8 cellular contexts compared by ENCODE assay signal in the genomic region with DNA sequence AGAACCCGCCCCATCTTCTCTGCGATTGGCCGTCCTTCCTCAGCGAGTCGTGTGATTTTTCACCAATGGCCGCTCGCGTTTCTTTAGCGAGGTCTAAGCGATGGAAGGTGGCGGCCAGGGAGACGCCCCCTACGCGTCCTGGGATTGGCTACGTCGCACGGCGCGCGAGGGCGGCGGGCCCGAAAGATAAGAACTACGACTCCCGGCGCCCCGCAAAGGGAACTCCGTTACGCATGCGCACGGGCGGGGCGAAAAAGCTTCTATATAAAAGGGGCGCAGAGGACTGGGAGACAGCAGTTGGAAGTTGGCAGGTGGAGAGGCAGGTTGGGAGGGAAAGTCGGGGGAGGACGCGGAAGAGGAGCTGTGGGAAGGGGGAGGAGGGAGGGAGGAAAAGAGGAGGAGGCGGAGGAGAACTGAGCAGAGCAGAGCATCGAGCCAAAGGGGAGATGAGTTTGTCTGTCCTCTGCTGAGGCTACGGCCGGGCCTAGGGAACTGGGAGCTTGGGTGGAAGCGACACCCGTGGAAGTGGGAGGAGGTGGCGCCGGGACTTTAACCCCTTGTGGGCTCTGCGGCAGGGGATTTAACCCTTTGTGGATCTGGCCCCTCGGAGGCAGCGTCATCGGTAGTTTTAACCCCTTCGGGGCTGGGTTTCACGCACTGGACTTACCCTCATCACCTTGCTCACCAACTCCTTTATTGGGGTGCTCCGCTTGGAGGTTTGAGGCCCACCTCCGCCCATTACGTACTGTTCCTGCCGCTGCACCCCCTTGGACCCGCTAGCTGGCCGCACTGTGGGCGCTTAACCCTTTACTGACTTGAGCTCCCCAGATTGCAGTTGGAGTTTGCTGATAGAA. TPM values are rescaled to one million over a fixed set of nuclear protein-coding genes. Genes with fewer than 3 reads are reported as not detected.
DNase-seq lines count a peak whose midpoint lies in the region; ATAC-seq, FAIRE-seq and TF ChIP-seq lines count a peak whose summit lies in the region.

A gene with protein sequence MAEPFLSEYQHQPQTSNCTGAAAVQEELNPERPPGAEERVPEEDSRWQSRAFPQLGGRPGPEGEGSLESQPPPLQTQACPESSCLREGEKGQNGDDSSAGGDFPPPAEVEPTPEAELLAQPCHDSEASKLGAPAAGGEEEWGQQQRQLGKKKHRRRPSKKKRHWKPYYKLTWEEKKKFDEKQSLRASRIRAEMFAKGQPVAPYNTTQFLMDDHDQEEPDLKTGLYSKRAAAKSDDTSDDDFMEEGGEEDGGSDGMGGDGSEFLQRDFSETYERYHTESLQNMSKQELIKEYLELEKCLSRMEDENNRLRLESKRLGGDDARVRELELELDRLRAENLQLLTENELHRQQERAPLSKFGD (plus strand): TSS at position 293 of the 854 bp plus-strand sequence. CDS start 716 bp downstream, outside the sequence.

- peaks cover 15% of the 10 kb centered on the region for H3K9me1 ChIP-seq in IMR-90 (ENCODE audit: insufficient read depth, low read length)
- H3K9me1 ChIP-seq in endothelial cell of umbilical vein (replicated peaks; ENCODE audit: control insufficient read depth, extremely low read depth, insufficient read depth, low read length) = no peaks in the 10 kb centered on the region

- H3K4ac ChIP-seq in IMR-90 (ENCODE audit: low read depth, low read length) = peak within 1 kb of the TSS; percentile 99

- H3K4me1 ChIP-seq in IMR-90 (ENCODE audit: control insufficient read depth, insufficient read depth, low read length) (peaks cover 17% of the 10 kb centered on the region), endothelial cell of umbilical vein (ENCODE audit: control insufficient read depth, extremely low read depth, insufficient read depth, low read length) (peaks cover 24% of the 10 kb centered on the region)

- intact Hi-C loops in IMR-90 (cut with micrococcal nuclease) (loop anchor here (1.0 kb wide), 2 partner anchors 13 to 49 kb away; a partner anchor contains a TSS), endothelial cell of umbilical vein (cut with micrococcal nuclease) (loop anchor here (1.0 to 10.0 kb wide), 5 partner anchors 13 to 226 kb away; a partner anchor contains a TSS)

- POLR2A ChIA-PET in IMR-90 (lab: Charles Lee; ENCODE audit: unreplicated experiment) (interaction anchor here (0.5 to 4.9 kb wide), 12 partner anchors 10 to 234 kb away, joined by 3 to 53 read pairs (median 4); a partner anchor contains a TSS), endothelial cell of umbilical vein (lab: Charles Lee) (interaction anchor here (0.5 to 6.1 kb wide), 20 partner anchors 9 to 244 kb away, joined by 3 to 189 read pairs (median 5); a partner anchor contains a TSS)

- H3K4me3 ChIP-seq in IMR-90 (ENCODE audit: insufficient read depth, low read depth, low read length) (peak within 1 kb of the TSS; percentile 56), endothelial cell of umbilical vein (replicated peaks in 1 of 3; ENCODE audit: insufficient read depth in 1 of 3, low read depth in 1 of 3, low read length in 3 of 3) (peak within 1 kb of the TSS; percentile 68 to 95 (median 90))

- H3K27me3 ChIP-seq in IMR-90 (ENCODE audit: control insufficient read depth, insufficient read depth, low read length) = no peaks in the 10 kb centered on the region
- no peaks in the 10 kb centered on the region for H3K27me3 ChIP-seq in endothelial cell of umbilical vein (ENCODE audit: control insufficient read depth in 2 of 2, insufficient read depth in 2 of 2, low read length in 2 of 2)

- CTCF ChIA-PET in IMR-90 (lab: Yijun Ruan, JAX) = interaction anchor here (0.7 to 4.7 kb wide), 8 partner anchors 12 to 178 kb away, joined by 3 to 60 read pairs (median 6); a partner anchor contains a TSS
- CTCF ChIA-PET in endothelial cell of umbilical vein (lab: Charles Lee) = interaction anchor here (0.8 to 10.4 kb wide), 17 partner anchors 9 to 168 kb away, joined by 3 to 393 read pairs (median 9); a partner anchor contains a TSS

- H4K91ac ChIP-seq in IMR-90 (ENCODE audit: insufficient read depth, low read depth, low read length) = peak within 1 kb of the TSS; percentile 89

- no peak for TF ChIP-seq CTCF in D721Med (IDR thresholded peaks at IDR 0.05; ENCODE audit: insufficient read depth, missing control alignments)
- no peak for TF ChIP-seq CTCF in IMR-90 (conservative IDR thresholded peaks at IDR 0.05; ENCODE audit: low read depth, low read length)
- TF ChIP-seq CTCF in endothelial cell of umbilical vein (IDR thresholded peaks at IDR 0.05; ENCODE audit: extremely low read depth in 1 of 2, insufficient read depth in 1 of 2, low read depth in 1 of 2, low read length in 2 of 2) = no peak

- peaks cover 7 to 46% of the 10 kb centered on the region in 2 experiments; a peak in 2 of 4 replicates for H3K79me1 ChIP-seq in IMR-90 (ENCODE audit: low read depth in 1 of 2, low read length in 2 of 2)

- H3K36me3 ChIP-seq in IMR-90 (ENCODE audit: control insufficient read depth, insufficient read depth, low read length) (0 out of 2 replicates have a peak, but pooled peaks cover 2% of the 10 kb centered on the region), endothelial cell of umbilical vein (ENCODE audit: control insufficient read depth in 2 of 2, extremely low read depth in 1 of 2, insufficient read depth in 2 of 2, low read length in 2 of 2) (no peaks in the 10 kb centered on the region)

- peaks cover 30% of the 10 kb centered on the region for H3K79me2 ChIP-seq in endothelial cell of umbilical vein (ENCODE audit: control insufficient read depth, insufficient read depth, low read length)

- peak within 1 kb of the TSS; percentile 85 for H3K18ac ChIP-seq in IMR-90 (ENCODE audit: low read depth, low read length)

- peak within 1 kb of the TSS; percentile 77 to 96 for H4K8ac ChIP-seq in IMR-90 (ENCODE audit: low read depth in 2 of 2, low read length in 2 of 2)

- ATAC-seq in GM21528 (IDR thresholded peaks at IDR 0.05; ENCODE audit: low FRiP score, unreplicated experiment) (peak; percentile 72), IMR-90 (ENCODE audit: low read depth) (peak; percentile 74)

- H2AK5ac ChIP-seq in IMR-90 (ENCODE audit: low read depth, low read length) = peak within 1 kb of the TSS; percentile 93

- H3K56ac ChIP-seq in IMR-90 (ENCODE audit: extremely low read depth, insufficient read depth, low read length) = peak within 1 kb of the TSS; percentile 98

- peak within 1 kb of the TSS; percentile 84 for H2AFZ ChIP-seq in IMR-90 (replicated peaks; ENCODE audit: low read length, poor library complexity)
- H2AFZ ChIP-seq in endothelial cell of umbilical vein (ENCODE audit: low read depth, low read length) = peak within 1 kb of the TSS; percentile 49

- peak within 1 kb of the TSS; percentile 94 for H3K27ac ChIP-seq in IMR-90 (ENCODE audit: insufficient read depth, low read length)
- H3K27ac ChIP-seq in endothelial cell of umbilical vein (ENCODE audit: insufficient read depth, low read depth, low read length) = peak within 1 kb of the TSS; percentile 97

- H4K5ac ChIP-seq in IMR-90 (ENCODE audit: low read depth, low read length) = peak within 1 kb of the TSS; percentile 72

- peak within 1 kb of the TSS; percentile 99 for H3K14ac ChIP-seq in IMR-90 (replicated peaks; ENCODE audit: low read depth, low read length)

- H3K4me2 ChIP-seq in IMR-90 (ENCODE audit: low read depth, low read length) = peak within 1 kb of the TSS; percentile 78
- peak within 1 kb of the TSS; percentile 85 for H3K4me2 ChIP-seq in endothelial cell of umbilical vein (ENCODE audit: insufficient read depth, low read length)

- peak within 1 kb of the TSS; percentile 97 for H2AK9ac ChIP-seq in IMR-90 (replicated peaks; ENCODE audit: low read depth, low read length, poor library complexity)

- H3K23ac ChIP-seq in IMR-90 (ENCODE audit: low read depth, low read length) = peak within 1 kb of the TSS; percentile 89; the same call in 1 of the 2 replicates

- in situ Hi-C loops in IMR-90 (cut with MboI; ENCODE audit: low sequenced_read_pairs) = no loop called here

- TSS peak; percentile 56 for BruUV-seq in IMR-90 (replicated peaks; lab: Mats Ljungman, UMichigan)
- no TSS peak for BruUV-seq in endothelial cell of umbilical vein (replicated peaks; lab: Mats Ljungman, UMichigan)

- peak within 1 kb of the TSS; percentile 51; the same call in 2 of the 3 replicates for H2BK15ac ChIP-seq in IMR-90 (ENCODE audit: low read depth, low read length)

- 0% methylated on average over 36 of the region's 58 CpGs; no CpG with 5 or more reads in 1 of the 2 experiments for WGBS in IMR-90 (ENCODE audit: extremely low coverage in 2 of 2, insufficient read length in 1 of 2), 2 experiments

- H2BK5ac ChIP-seq in IMR-90 (ENCODE audit: low read depth, low read length, poor library complexity, severe bottlenecking) = peak within 1 kb of the TSS; percentile 93

- peak; percentile 66 for DNase-seq in D721Med (ENCODE audit: insufficient read length, low spot score)
- DNase-seq in IMR-90 = peak; percentile 99
- DNase-seq in OCI-M1 (lab: John Stamatoyannopoulos, UW) = peak; percentile 99
- DNase-seq in activated T-cell treated with anti-CD3 and anti-CD28 coated beads for 24 hours (ENCODE audit: low read depth) = peak; percentile 99
- peak; percentile 100 for DNase-seq in endothelial cell of umbilical vein (ENCODE audit: low read depth, low spot score)
- peak; percentile 100 for DNase-seq in midbrain (lab: John Stamatoyannopoulos, UW)
- DNase-seq in stimulated activated CD8-positive, alpha-beta memory T cell treated with anti-CD3 and anti-CD28 coated beads, Interleukin-2, amount 100 ng/mL, for 1 hour (ENCODE audit: low read depth in 2 of 2) = peak; percentile 95 to 98

- H4K20me1 ChIP-seq in IMR-90 (ENCODE audit: insufficient read depth, low read length) (peaks cover 37% of the 10 kb centered on the region), endothelial cell of umbilical vein (replicated peaks; ENCODE audit: control insufficient read depth, extremely low read depth, insufficient read depth, low read length) (no peaks in the 10 kb centered on the region)

- H3K9ac ChIP-seq in IMR-90 (ENCODE audit: low read depth, low read length) = peak within 1 kb of the TSS; percentile 94
- peak within 1 kb of the TSS; percentile 99 for H3K9ac ChIP-seq in endothelial cell of umbilical vein (replicated peaks; ENCODE audit: extremely low read depth, insufficient read depth, low read length)

- peak; percentile 100 for TF ChIP-seq POLR2A in IMR-90 (IDR thresholded peaks at IDR 0.05; ENCODE audit: low read depth, low read length)
- TF ChIP-seq POLR2A in endothelial cell of umbilical vein (IDR thresholded peaks at IDR 0.05; ENCODE audit: low read depth, low read length) = peak; percentile 100

- dilution Hi-C loops in IMR-90 (cut with HindIII; ENCODE audit: low sequenced_read_pairs, unreplicated experiment) (no loop called here), endothelial cell of umbilical vein (cut with MboI; ENCODE audit: extremely low pct_ligation_motif_present, low sequenced_read_pairs) (no loop called here)

- peak within 1 kb of the TSS; percentile 96 for H2BK20ac ChIP-seq in IMR-90 (ENCODE audit: low read depth, low read length)

- peak within 1 kb of the TSS; percentile 94 for H2BK120ac ChIP-seq in IMR-90 (ENCODE audit: low read depth, low read length)

- no peak for TF ChIP-seq RAD21 in IMR-90 (IDR thresholded peaks at IDR 0.05; ENCODE audit: low read length)

- no peak for FAIRE-seq in D721Med (lab: Jason Lieb, UNC)
- FAIRE-seq in endothelial cell of umbilical vein (lab: Jason Lieb, UNC) = peak; percentile 98

- H3K9me3 ChIP-seq in IMR-90 (ENCODE audit: control insufficient read depth, insufficient read depth, low read length) = no peaks in the 10 kb centered on the region
- no peaks in the 10 kb centered on the region for H3K9me3 ChIP-seq in endothelial cell of umbilical vein (replicated peaks; ENCODE audit: control insufficient read depth, insufficient read depth, low read length)

RNA-seq across cellular contexts. Expression of the gene that starts here (rescaled TPM):
- total RNA-seq in IMR-90 (2012; rRNA removed) = 5.9 and 8.6 TPM in 2 replicates
- polyA plus RNA-seq in IMR-90 (2012; rRNA removed) = 14.5 TPM in 2 replicates
- polyA plus RNA-seq in IMR-90 (2012; cell fraction: cytosol; rRNA removed) = 13.5 and 13.8 TPM in 2 replicates
- 8.5 and 12.5 TPM in 2 replicates for polyA plus RNA-seq in IMR-90 (2012; cell fraction: nucleus; rRNA removed; ENCODE audit: low replicate concordance)
- 20.0 and 20.6 TPM in 2 replicates for total RNA-seq in endothelial cell of umbilical vein
- polyA plus RNA-seq in endothelial cell of umbilical vein = 5.0 and 7.0 TPM in 2 replicates
- 8.9 and 10.3 TPM in 2 replicates for polyA plus RNA-seq in endothelial cell of umbilical vein (2011; cell fraction: cytosol; rRNA removed)
- polyA plus RNA-seq in endothelial cell of umbilical vein (2011; cell fraction: nucleus; rRNA removed) = 8.1 and 8.9 TPM in 2 replicates
- polyA plus RNA-seq in endothelial cell of umbilical vein (2012) = 11.3 and 14.3 TPM in 2 replicates
- 3.7 and 5.7 TPM in 2 replicates for polyA minus RNA-seq in endothelial cell of umbilical vein
- polyA minus RNA-seq in endothelial cell of umbilical vein (2011; cell fraction: cytosol; rRNA and poly(A)+ RNA removed) = 12.7 TPM
- 3.8 and 4.3 TPM in 2 replicates for polyA minus RNA-seq in endothelial cell of umbilical vein (2011; cell fraction: nucleus; rRNA and poly(A)+ RNA removed)

Comparison
In these comparisons a context has a peak if more than half of its experiments do, and no peak if none do; other contexts are left out.
1. Peak in every context shown above with its lines: DNase-seq, ATAC-seq, H3K4me3 ChIP-seq and H3K27ac ChIP-seq.